Comparison of ENCODE assay signal across 8 cellular contexts in the genomic region with DNA sequence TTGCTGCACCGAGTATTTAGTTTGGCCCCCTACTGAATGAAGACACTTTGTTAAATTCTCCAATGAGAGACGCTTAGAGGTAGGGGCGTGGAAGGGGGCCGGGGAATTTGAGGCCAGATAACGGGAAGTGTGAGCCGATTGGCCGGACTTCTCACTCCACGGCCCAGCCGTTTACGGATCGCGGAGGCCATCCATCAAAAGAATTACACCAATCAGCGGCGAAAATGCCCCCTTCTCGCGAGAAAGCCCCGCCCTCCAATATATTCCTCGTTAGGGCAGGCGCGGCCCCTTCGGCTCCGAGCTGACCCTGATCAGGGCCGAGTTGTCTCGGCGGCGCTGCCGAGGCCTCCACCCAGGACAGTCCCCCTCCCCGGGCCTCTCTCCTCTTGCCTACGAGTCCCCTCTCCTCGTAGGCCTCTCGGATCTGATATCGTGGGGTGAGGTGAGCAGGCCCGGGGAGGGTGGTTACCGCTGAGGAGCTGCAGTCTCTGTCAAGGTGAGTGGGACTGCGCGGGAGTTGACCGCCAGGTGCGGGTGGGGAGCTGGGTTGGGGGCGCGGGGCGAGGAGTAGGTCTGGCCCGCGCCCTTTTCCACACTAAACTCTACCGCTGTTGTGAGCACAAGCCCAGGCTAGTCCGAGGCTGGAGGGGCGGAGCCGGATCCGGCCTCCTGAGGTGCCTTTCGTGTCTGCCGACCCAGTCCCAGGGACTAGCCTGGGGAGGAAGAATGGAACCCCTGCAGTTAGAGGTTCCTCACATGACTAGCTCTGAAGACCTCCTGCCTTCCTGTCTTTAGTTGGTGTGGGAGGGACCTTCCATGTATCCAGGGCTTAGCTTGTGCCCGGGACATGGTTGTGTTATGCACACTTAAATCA. TPM values are rescaled to one million over a fixed set of nuclear protein-coding genes. Genes with fewer than 3 reads are reported as not detected.
DNase-seq lines count a peak whose midpoint lies in the region; ATAC-seq, FAIRE-seq and TF ChIP-seq lines count a peak whose summit lies in the region.

Gene CCNG1 (plus strand): TSS at position 287 of the 874 bp plus-strand sequence. CDS start 1,662 bp downstream, outside the sequence.

- peak within 1 kb of the TSS; percentile 93 to 97 (median 97) for H3K4me3 ChIP-seq in keratinocyte (ENCODE audit: control insufficient read depth in 2 of 3, extremely low read depth in 1 of 3, insufficient read depth in 2 of 3, low read depth in 1 of 3, low read length in 3 of 3)

- peak within 1 kb of the TSS; percentile 97 for H3K9ac ChIP-seq in keratinocyte (ENCODE audit: control insufficient read depth, extremely low read depth, insufficient read depth, low read length)

- peak; percentile 98 for DNase-seq in AG20443 (ENCODE audit: low spot score)
- DNase-seq in NCI-H460 (ENCODE audit: extremely low read depth, low read depth): peak; percentile 98
- peak; percentile 80 for DNase-seq in activated CD4-positive, alpha-beta T cell treated with anti-CD3 and anti-CD28 coated beads for 24 hours (ENCODE audit: low read depth in 2 of 2)
- DNase-seq in chondrocyte (ENCODE audit: low spot score): peak; percentile 95
- peak; percentile 26 for DNase-seq in keratinocyte (ENCODE audit: low read depth, low spot score)
- peak; percentile 72 for DNase-seq in stimulated activated CD4-positive, alpha-beta T cell treated with anti-CD3 and anti-CD28 coated beads, Interleukin-15, amount 100 ng/mL, for 1 hour (ENCODE audit: low read depth in 1 of 2, low spot score in 1 of 2)

- no peaks in the 10 kb centered on the region for H3K9me1 ChIP-seq in keratinocyte (ENCODE audit: control insufficient read depth, extremely low read depth, insufficient read depth, low read length)

- FAIRE-seq in keratinocyte (lab: Jason Lieb, UNC): peak; percentile 62

- H3K4me2 ChIP-seq in keratinocyte (ENCODE audit: control insufficient read depth, extremely low read depth, insufficient read depth, low read depth, low read length): peak within 1 kb of the TSS; percentile 81

- no peaks in the 10 kb centered on the region for H3K9me3 Mint-ChIP-seq in chondrocyte (ENCODE audit: low read depth)

- TF ChIP-seq CTCF in chondrocyte (IDR thresholded peaks at IDR 0.05) (no peak), keratinocyte (optimal IDR thresholded peaks at IDR 0.05 in 1 of 3, IDR thresholded peaks at IDR 0.05 in 1 of 3, conservative IDR thresholded peaks at IDR 0.05 in 1 of 3; ENCODE audit: extremely low read depth in 1 of 3, insufficient read depth in 2 of 3, low read length in 3 of 3) (no peak)

- H3K27ac Mint-ChIP-seq in chondrocyte (ENCODE audit: unreplicated experiment): peak within 1 kb of the TSS; percentile 94

- H3K4me1 ChIP-seq in keratinocyte (ENCODE audit: control insufficient read depth, extremely low read depth, insufficient read depth, low read length): peaks cover 20% of the 10 kb centered on the region

- H3K27me3 Mint-ChIP-seq in chondrocyte (ENCODE audit: low read depth): peaks cover 4% of the 10 kb centered on the region

- H3K4me3 Mint-ChIP-seq in chondrocyte (ENCODE audit: unreplicated experiment): peak within 1 kb of the TSS; percentile 89

- H3K79me2 ChIP-seq in keratinocyte (ENCODE audit: control insufficient read depth, insufficient read depth, low read length): peaks cover 39% of the 10 kb centered on the region

- peaks cover 4% of the 10 kb centered on the region for H4K20me1 ChIP-seq in keratinocyte (ENCODE audit: control insufficient read depth, extremely low read depth, insufficient read depth, low read length)

- H3K27ac ChIP-seq in keratinocyte (ENCODE audit: control insufficient read depth, insufficient read depth, low read length): peak within 1 kb of the TSS; percentile 92

- peaks cover 4 to 15% of the 10 kb centered on the region in 2 experiments for H3K36me3 ChIP-seq in keratinocyte (ENCODE audit: control insufficient read depth in 2 of 2, extremely low read depth in 1 of 2, insufficient read depth in 2 of 2, low read length in 2 of 2)

- peaks cover 43% of the 10 kb centered on the region for H3K4me1 Mint-ChIP-seq in chondrocyte (ENCODE audit: low read depth)

- H2AFZ ChIP-seq in keratinocyte (ENCODE audit: control insufficient read depth, low read length): peak within 1 kb of the TSS; percentile 76

- no peaks in the 10 kb centered on the region for H3K9me3 ChIP-seq in keratinocyte (ENCODE audit: control insufficient read depth, low read depth, low read length)

- dilution Hi-C loops in keratinocyte (cut with MboI; ENCODE audit: extremely low pct_ligation_motif_present, low sequenced_read_pairs): no loop called here

- peak; percentile 91 for ATAC-seq in GM19043 (IDR thresholded peaks at IDR 0.05; ENCODE audit: low read depth, unreplicated experiment)
- peak; percentile 96 for ATAC-seq in HG03378 (IDR thresholded peaks at IDR 0.05; ENCODE audit: unreplicated experiment)

- peaks cover 3% of the 10 kb centered on the region for H3K27me3 ChIP-seq in keratinocyte (ENCODE audit: control insufficient read depth, extremely low read depth, insufficient read depth, low read length)

- peaks cover 11% of the 10 kb centered on the region for H3K36me3 Mint-ChIP-seq in chondrocyte (ENCODE audit: low read depth)

RNA-seq across cellular contexts. Expression of gene CCNG1, which starts in this region (rescaled TPM):
- 281 and 296 TPM in 2 replicates for total RNA-seq in NCI-H460 (2014; rRNA removed; shearing (Covaris generic))
- 92.0 and 126 TPM in 2 replicates for polyA plus RNA-seq in NCI-H460 (2014; cell fraction: nucleus; rRNA removed)
- 70.5 to 90.6 TPM (median 80.0 TPM) in 3 replicates for total RNA-seq in chondrocyte
- polyA plus RNA-seq in keratinocyte: 50.9 to 96.7 TPM (median 51.9 TPM) in 3 replicates
- 114 TPM for polyA plus RNA-seq in keratinocyte (2011; ENCODE audit: low read depth)
- polyA plus RNA-seq in keratinocyte (2011; cell fraction: cytosol; rRNA removed): 56.9 and 118 TPM in 2 replicates
- 60.4 and 78.9 TPM in 2 replicates for polyA plus RNA-seq in keratinocyte (2011; cell fraction: nucleus; rRNA removed)
- polyA plus RNA-seq in keratinocyte (2012; ENCODE audit: low replicate concordance): 58.6 and 87.3 TPM in 2 replicates
- polyA minus RNA-seq in keratinocyte: 32.1 to 108 TPM (median 41.7 TPM) in 3 replicates
- polyA minus RNA-seq in keratinocyte (2011; cell fraction: cytosol; rRNA and poly(A)+ RNA removed): 57.0 TPM
- polyA minus RNA-seq in keratinocyte (2011; cell fraction: nucleus; rRNA and poly(A)+ RNA removed): 15.4 and 35.4 TPM in 2 replicates

Comparison
In these comparisons a context has a peak if more than half of its experiments do, and no peak if none do; other contexts are left out.
1. Peak in every context shown above with its lines: DNase-seq, ATAC-seq, H3K4me3 ChIP-seq and H3K27ac ChIP-seq.
2. DNase-seq: peak in every context shown above with its lines; median percentile 98 in AG20443; 98 in NCI-H460; 95 in chondrocyte; 80 in activated CD4-positive, alpha-beta T cell treated with anti-CD3 and anti-CD28 coated beads for 24 hours; 72 in stimulated activated CD4-positive, alpha-beta T cell treated with anti-CD3 and anti-CD28 coated beads, Interleukin-15, amount 100 ng/mL, for 1 hour; 26 in keratinocyte.